In genomic region chr10:77073066-77073960, GRCh38 we compare ENCODE assay signal across 19 cellular contexts.
DNase-seq lines count a peak whose midpoint lies in the region; ATAC-seq and TF ChIP-seq lines count a peak whose summit lies in the region.
"Had no signal": no experiment of that assay in that cellular context is flagged by ENCODE, and none has a peak within 500 bp of the region (broad histone marks: within the 10 kb centered on the region; RNA-seq: fewer than 3 reads in every experiment).

No MANE protein-coding gene starts in this region.

- DNase-seq in adipocyte (ENCODE audit: low read depth) (peak; percentile 12), fibroblast of pulmonary artery (ENCODE audit: low read depth) (peak; percentile 39), lower lobe of right lung (no peak), thyroid gland (peak; percentile 67 to 68), DMS 273 (lab: John Stamatoyannopoulos, UW; ENCODE audit: unreplicated experiment) (no peak), NCI-H1417 treated with DMSO at 0.1 percent for 48 hours (lab: John Stamatoyannopoulos, UW) (no peak)
- no peak for DNase-seq in stimulated activated naive CD8-positive, alpha-beta T cell treated with anti-CD3 and anti-CD28 coated beads, Interleukin-15, amount 100 ng/mL, for 72 hours
- DNase-seq in stimulated activated effector memory CD8-positive, alpha-beta T cell treated with anti-CD3 and anti-CD28 coated beads, Interleukin-12 subunit alpha, Interleukin-12 subunit beta, amount 100 ng/mL, for 72 hours (ENCODE audit: low spot score in 2 of 2): no peak
- DNase-seq: activated CD4-positive, CD25-positive, alpha-beta regulatory T cell treated with anti-CD3 and anti-CD28 coated beads, Interleukin-2, amount 50 U/mL, for 72 hours; activated naive CD4-positive, alpha-beta T cell treated with anti-CD3 and anti-CD28 coated beads, Interleukin-2, amount 50 U/mL, for 16 hours; DMS79; naive thymus-derived CD8-positive, alpha-beta T cell; NCI-H1092; NCI-H2171; retina; stimulated activated CD4-positive, alpha-beta T cell treated with anti-CD3 and anti-CD28 coated beads, Interleukin-4, amount 100 ng/mL, for 1 hour; T-helper 17 cell had no signal

- H3K4me1 Mint-ChIP-seq in stimulated activated naive CD8-positive, alpha-beta T cell treated with anti-CD3 and anti-CD28 coated beads, Interleukin-15, amount 100 ng/mL, for 72 hours: no peaks in the 10 kb centered on the region
- no peaks in the 10 kb centered on the region for H3K4me1 Mint-ChIP-seq in stimulated activated effector memory CD8-positive, alpha-beta T cell treated with anti-CD3 and anti-CD28 coated beads, Interleukin-12 subunit alpha, Interleukin-12 subunit beta, amount 100 ng/mL, for 72 hours
- H3K4me1 Mint-ChIP-seq: central memory CD8-positive, alpha-beta T cell; naive thymus-derived CD8-positive, alpha-beta T cell; T-helper 17 cell had no signal

- H3K27me3 ChIP-seq in adipocyte (replicated peaks; ENCODE audit: control insufficient read depth, insufficient read depth, low read length) (no peaks in the 10 kb centered on the region), lower lobe of right lung (ENCODE audit: low read depth) (no peaks in the 10 kb centered on the region), thyroid gland (no peaks in the 10 kb centered on the region)

- no peak for TF ChIP-seq POLR2A in thyroid gland (IDR thresholded peaks at IDR 0.05)

- H3K36me3 ChIP-seq in adipocyte (ENCODE audit: control insufficient read depth, insufficient read depth, low read length, severe bottlenecking) (no peaks in the 10 kb centered on the region), lower lobe of right lung (no peaks in the 10 kb centered on the region), thyroid gland (no peaks in the 10 kb centered on the region)

- H3K27ac Mint-ChIP-seq in stimulated activated naive CD8-positive, alpha-beta T cell treated with anti-CD3 and anti-CD28 coated beads, Interleukin-15, amount 100 ng/mL, for 72 hours: no peak overlapping the region
- no peak overlapping the region for H3K27ac Mint-ChIP-seq in stimulated activated effector memory CD8-positive, alpha-beta T cell treated with anti-CD3 and anti-CD28 coated beads, Interleukin-12 subunit alpha, Interleukin-12 subunit beta, amount 100 ng/mL, for 72 hours
- H3K27ac Mint-ChIP-seq: naive thymus-derived CD8-positive, alpha-beta T cell; T-helper 17 cell had no signal

- H3K4me3 Mint-ChIP-seq in stimulated activated naive CD8-positive, alpha-beta T cell treated with anti-CD3 and anti-CD28 coated beads, Interleukin-15, amount 100 ng/mL, for 72 hours: no peak overlapping the region
- no peak overlapping the region for H3K4me3 Mint-ChIP-seq in stimulated activated effector memory CD8-positive, alpha-beta T cell treated with anti-CD3 and anti-CD28 coated beads, Interleukin-12 subunit alpha, Interleukin-12 subunit beta, amount 100 ng/mL, for 72 hours
- H3K4me3 Mint-ChIP-seq: central memory CD8-positive, alpha-beta T cell; naive thymus-derived CD8-positive, alpha-beta T cell; T-helper 17 cell had no signal

- 38 to 46% methylated on average over 12 of the region's 12 CpGs for WGBS in thyroid gland, 2 donors

- no peaks in the 10 kb centered on the region for H3K9me3 Mint-ChIP-seq in stimulated activated naive CD8-positive, alpha-beta T cell treated with anti-CD3 and anti-CD28 coated beads, Interleukin-15, amount 100 ng/mL, for 72 hours
- H3K9me3 Mint-ChIP-seq in stimulated activated effector memory CD8-positive, alpha-beta T cell treated with anti-CD3 and anti-CD28 coated beads, Interleukin-12 subunit alpha, Interleukin-12 subunit beta, amount 100 ng/mL, for 72 hours: no peaks in the 10 kb centered on the region
- H3K9me3 Mint-ChIP-seq: central memory CD8-positive, alpha-beta T cell; naive thymus-derived CD8-positive, alpha-beta T cell had no signal

- no peak overlapping the region for H3K9ac ChIP-seq in adipocyte (ENCODE audit: low read length)

- peak; percentile 43 to 63 for ATAC-seq in lower lobe of right lung
- ATAC-seq in stimulated activated naive CD8-positive, alpha-beta T cell treated with anti-CD3 and anti-CD28 coated beads, Interleukin-15, amount 100 ng/mL, for 72 hours: no peak
- no peak for ATAC-seq in stimulated activated effector memory CD8-positive, alpha-beta T cell treated with anti-CD3 and anti-CD28 coated beads, Interleukin-12 subunit alpha, Interleukin-12 subunit beta, amount 100 ng/mL, for 72 hours
- ATAC-seq: naive thymus-derived CD8-positive, alpha-beta T cell; T-helper 17 cell had no signal

- intact Hi-C loops in lower lobe of right lung (cut with DNase I): no loop called here
- intact Hi-C loops in thyroid gland (cut with DNase I): no loop called here

- no peaks in the 10 kb centered on the region for H3K9me3 ChIP-seq in adipocyte (ENCODE audit: control insufficient read depth, low read length)
- H3K9me3 ChIP-seq in lower lobe of right lung: no peaks in the 10 kb centered on the region
- H3K9me3 ChIP-seq in thyroid gland: no peaks in the 10 kb centered on the region

- H3K36me3 Mint-ChIP-seq in stimulated activated effector memory CD8-positive, alpha-beta T cell treated with anti-CD3 and anti-CD28 coated beads, Interleukin-12 subunit alpha, Interleukin-12 subunit beta, amount 100 ng/mL, for 72 hours: no peaks in the 10 kb centered on the region
- H3K36me3 Mint-ChIP-seq: naive thymus-derived CD8-positive, alpha-beta T cell had no signal

- H3K4me3 ChIP-seq in adipocyte (ENCODE audit: low read length) (no peak overlapping the region), fibroblast of pulmonary artery (replicated peaks; ENCODE audit: low read depth, low read length) (no peak overlapping the region), lower lobe of right lung (no peak overlapping the region), thyroid gland (replicated peaks in 1 of 3) (no peak overlapping the region)

- TF ChIP-seq CTCF in fibroblast of pulmonary artery (IDR thresholded peaks at IDR 0.05; ENCODE audit: low read length, missing control alignments) (no peak), lower lobe of right lung (IDR thresholded peaks at IDR 0.05) (no peak), thyroid gland (IDR thresholded peaks at IDR 0.05) (no peak)

- H3K4me1 ChIP-seq in adipocyte (ENCODE audit: control insufficient read depth, insufficient read depth, low read length): peaks cover 44% of the 10 kb centered on the region
- H3K4me1 ChIP-seq in lower lobe of right lung: peaks cover 24% of the 10 kb centered on the region
- peaks cover 27 to 42% of the 10 kb centered on the region in 2 donors for H3K4me1 ChIP-seq in thyroid gland

- no peak overlapping the region for H3K27ac ChIP-seq in lower lobe of right lung
- H3K27ac ChIP-seq in thyroid gland: peak overlapping the region; percentile 67 to 70 (median 67)
- H3K27ac ChIP-seq: RWPE1 had no signal

- H3K27me3 Mint-ChIP-seq in stimulated activated naive CD8-positive, alpha-beta T cell treated with anti-CD3 and anti-CD28 coated beads, Interleukin-15, amount 100 ng/mL, for 72 hours: peaks cover 14% of the 10 kb centered on the region

Comparison
In these comparisons a context has a peak if more than half of its experiments do, and no peak if none do; other contexts are left out.
1. DNase-seq: peak in adipocyte (single experiment), fibroblast of pulmonary artery (single experiment) and thyroid gland (2 of 2); none in lower lobe of right lung (single experiment), DMS 273 (single experiment), NCI-H1417 treated with DMSO at 0.1 percent for 48 hours (single experiment), stimulated activated naive CD8-positive, alpha-beta T cell treated with anti-CD3 and anti-CD28 coated beads, Interleukin-15, amount 100 ng/mL, for 72 hours (0 of 2) and stimulated activated effector memory CD8-positive, alpha-beta T cell treated with anti-CD3 and anti-CD28 coated beads, Interleukin-12 subunit alpha, Interleukin-12 subunit beta, amount 100 ng/mL, for 72 hours (0 of 2).
2. ATAC-seq: peak in lower lobe of right lung (2 of 2); none in stimulated activated naive CD8-positive, alpha-beta T cell treated with anti-CD3 and anti-CD28 coated beads, Interleukin-15, amount 100 ng/mL, for 72 hours (single experiment) and stimulated activated effector memory CD8-positive, alpha-beta T cell treated with anti-CD3 and anti-CD28 coated beads, Interleukin-12 subunit alpha, Interleukin-12 subunit beta, amount 100 ng/mL, for 72 hours (single experiment).